ENCODE assay signal across 1 cellular context in genomic region chr2:152661076-152661475, GRCh38.
TF ChIP-seq lines count a peak whose summit lies in the region.

No MANE protein-coding gene starts in this region.

TF ChIP-seq in HepG2, 621 proteins besides CTCF, POLR2A, EP300 and RAD21 (continued from another document):
- no peak for TF ChIP-seq REST (IDR thresholded peaks at IDR 0.05; ENCODE audit: borderline replicate concordance in 1 of 2, low read depth in 1 of 2, low read length in 2 of 2)
- TF ChIP-seq SIN3B (IDR thresholded peaks at IDR 0.05; ENCODE audit: low read length) = no peak
- no peak for TF ChIP-seq ZBTB14 (CRISPR knock-in tag; IDR thresholded peaks at IDR 0.05)
- no peak for TF ChIP-seq ZNF10 (CRISPR knock-in tag; IDR thresholded peaks at IDR 0.05; ENCODE audit: borderline replicate concordance, low read depth)
- no peak for TF ChIP-seq EZH2 (conservative IDR thresholded peaks at IDR 0.05; ENCODE audit: low read depth, low read length)
- no peak for TF ChIP-seq SYNCRIP (IDR thresholded peaks at IDR 0.05; ENCODE audit: insufficient read depth, low read depth, low read length)
- no peak for TF ChIP-seq ZFAT (CRISPR knock-in tag; conservative IDR thresholded peaks at IDR 0.05)
- no peak for TF ChIP-seq RNF2 (conservative IDR thresholded peaks at IDR 0.05; ENCODE audit: low read depth)
- no peak for TF ChIP-seq ZNF3 (CRISPR knock-in tag; IDR thresholded peaks at IDR 0.05)
- no peak for TF ChIP-seq HOXA7 (CRISPR knock-in tag; IDR thresholded peaks at IDR 0.05)
- TF ChIP-seq ZNF749 (CRISPR knock-in tag; IDR thresholded peaks at IDR 0.05; ENCODE audit: borderline replicate concordance) = no peak
- TF ChIP-seq CBX5 (CRISPR knock-in tag; IDR thresholded peaks at IDR 0.05; ENCODE audit: borderline replicate concordance) = no peak
- TF ChIP-seq NR2F1 (CRISPR knock-in tag; IDR thresholded peaks at IDR 0.05) = no peak
- TF ChIP-seq ZNF367 (CRISPR knock-in tag; IDR thresholded peaks at IDR 0.05; ENCODE audit: borderline replicate concordance) = no peak
- no peak for TF ChIP-seq HNRNPLL (IDR thresholded peaks at IDR 0.05; ENCODE audit: low read depth, low read length, poor library complexity, severe bottlenecking)
- no peak for TF ChIP-seq NKX3-1 (CRISPR knock-in tag; IDR thresholded peaks at IDR 0.05)
- no peak for TF ChIP-seq NR1H2 (CRISPR knock-in tag; IDR thresholded peaks at IDR 0.05; ENCODE audit: borderline replicate concordance, low read depth)
- TF ChIP-seq TOE1 (CRISPR knock-in tag; IDR thresholded peaks at IDR 0.05) = no peak
- TF ChIP-seq ZNF660 (CRISPR knock-in tag; IDR thresholded peaks at IDR 0.05; ENCODE audit: borderline replicate concordance, low read depth) = no peak
- TF ChIP-seq SOX6 (IDR thresholded peaks at IDR 0.05) = no peak
- peak; percentile 51; the same call in 1 of the 2 replicates for TF ChIP-seq SOX6 (CRISPR knock-in tag; IDR thresholded peaks at IDR 0.05)
- TF ChIP-seq ELF3 (CRISPR knock-in tag; IDR thresholded peaks at IDR 0.05) = no peak
- no peak for TF ChIP-seq ZNF20 (CRISPR knock-in tag; IDR thresholded peaks at IDR 0.05)
- no peak for TF ChIP-seq RFX3 (CRISPR knock-in tag; IDR thresholded peaks at IDR 0.05)
- no peak for TF ChIP-seq RORA (CRISPR knock-in tag; IDR thresholded peaks at IDR 0.05)
- TF ChIP-seq BHLHE40 (IDR thresholded peaks at IDR 0.05; ENCODE audit: low read length) = peak; percentile 40; the same call in 1 of the 2 replicates
- no peak for TF ChIP-seq ZNF569 (CRISPR knock-in tag; IDR thresholded peaks at IDR 0.05; ENCODE audit: borderline replicate concordance)
- TF ChIP-seq JDP2 (CRISPR knock-in tag; IDR thresholded peaks at IDR 0.05; ENCODE audit: borderline replicate concordance) = no peak
- no peak for TF ChIP-seq POLR2G (IDR thresholded peaks at IDR 0.05; ENCODE audit: low read depth, low read length)
- peak; percentile 66 for TF ChIP-seq RARA (CRISPR knock-in tag; IDR thresholded peaks at IDR 0.05)
- no peak for TF ChIP-seq DDIT3 (CRISPR knock-in tag; IDR thresholded peaks at IDR 0.05)
